ENCODE assay signal across 20 cellular contexts in the genomic region with DNA sequence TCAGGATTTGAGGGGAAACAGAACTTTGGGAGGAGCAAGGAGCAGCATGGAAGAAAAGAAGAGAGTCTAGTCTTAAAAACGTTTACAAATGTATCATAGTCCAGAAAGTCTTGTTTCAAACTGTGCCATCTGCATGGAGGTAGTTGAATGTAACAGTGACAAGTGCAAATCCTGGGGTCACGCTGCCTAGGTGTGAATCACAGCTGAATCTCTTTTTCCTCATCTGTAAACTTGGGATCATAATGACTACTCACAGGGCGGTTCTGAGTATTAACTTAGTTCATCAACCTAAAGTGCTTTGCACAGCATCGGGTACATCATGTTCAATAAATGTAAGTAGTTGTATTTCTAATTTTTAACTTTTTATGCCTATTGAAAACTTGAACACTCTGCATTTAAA.
DNase-seq lines count a peak whose midpoint lies in the region; ATAC-seq and TF ChIP-seq lines count a peak whose summit lies in the region.
"Had no signal": no experiment of that assay in that cellular context is flagged by ENCODE, and none has a peak within 500 bp of the region (broad histone marks: within the 10 kb centered on the region; RNA-seq: fewer than 3 reads in every experiment).

No MANE protein-coding gene starts in this region.

- ATAC-seq in activated T-cell treated with anti-CD3 and anti-CD28 coated beads, Interleukin-2, amount 50 U/mL, for 4 hours, result peak; percentile 58 to 82
- no peak for ATAC-seq in CD8-positive, alpha-beta T cell
- ATAC-seq: heart right ventricle, left lung had no signal

- H3K27ac ChIP-seq in CD8-positive, alpha-beta T cell (ENCODE audit: low read depth, low read length), result no peak overlapping the region
- H3K27ac ChIP-seq in rectal smooth muscle tissue (ENCODE audit: low read depth, low read length), result peak overlapping the region; percentile 80
- H3K27ac ChIP-seq: left lung had no signal

- CTCF ChIA-PET in CD8-positive, alpha-beta T cell (lab: Charles Lee), result interaction anchor here (1.0 kb wide), 1 partner anchor 283 kb away, joined by 3 read pairs; no protein-coding TSS in a partner anchor
- CTCF ChIA-PET in GM10248 (lab: Yijun Ruan, JAX), result no interaction called here

- H3K4me1 ChIP-seq in CD8-positive, alpha-beta T cell (ENCODE audit: insufficient read depth, low read length), result peaks cover 14% of the 10 kb centered on the region
- H3K4me1 ChIP-seq in rectal smooth muscle tissue (ENCODE audit: control insufficient read depth, insufficient read depth, low read length), result peaks cover 37% of the 10 kb centered on the region

- H3K36me3 Mint-ChIP-seq in activated T-cell treated with anti-CD3 and anti-CD28 coated beads, Interleukin-2, amount 50 U/mL, for 4 hours (ENCODE audit: insufficient read depth), result peaks cover 10% of the 10 kb centered on the region
- H3K36me3 Mint-ChIP-seq in CD8-positive, alpha-beta T cell, result peaks cover 6% of the 10 kb centered on the region
- H3K36me3 Mint-ChIP-seq in activated T-helper 1 cell treated with anti-CD3 and anti-CD28 coated beads, Interleukin-12 subunit alpha, Interleukin-12 subunit beta, Interleukin-2, Interleukin-4 antibody, amounts not matched to agents 30 ng/mL and 10 ng/mL and 1 ng/mL, durations not matched to agents 14 hours and 24 hours and 36 hours (ENCODE audit: low read depth), result peaks cover 18% of the 10 kb centered on the region

- H3K4me3 Mint-ChIP-seq in activated T-cell treated with anti-CD3 and anti-CD28 coated beads, Interleukin-2, amount 50 U/mL, for 4 hours, result no peak overlapping the region
- H3K4me3 Mint-ChIP-seq in CD8-positive, alpha-beta T cell, result no peak overlapping the region
- no peak overlapping the region for H3K4me3 Mint-ChIP-seq in activated T-helper 1 cell treated with anti-CD3 and anti-CD28 coated beads, Interleukin-12 subunit alpha, Interleukin-12 subunit beta, Interleukin-2, Interleukin-4 antibody, amounts not matched to agents 30 ng/mL and 10 ng/mL and 1 ng/mL, durations not matched to agents 14 hours and 24 hours and 36 hours
- H3K4me3 Mint-ChIP-seq: CD4-positive, alpha-beta T cell had no signal

- H3K27me3 ChIP-seq in CD8-positive, alpha-beta T cell (ENCODE audit: insufficient read depth, low read length), result no peaks in the 10 kb centered on the region
- H3K27me3 ChIP-seq in rectal smooth muscle tissue (ENCODE audit: control insufficient read depth, insufficient read depth, low read length), result no peaks in the 10 kb centered on the region
- H3K27me3 ChIP-seq: heart right ventricle, left lung, testis had no signal

- no peak overlapping the region for H3K9ac ChIP-seq in rectal smooth muscle tissue (ENCODE audit: low read length)

- intact Hi-C loops in CD8-positive, alpha-beta T cell (cut with DNase I, micrococcal nuclease), result no loop called here
- intact Hi-C loops in activated T-helper 1 cell treated with anti-CD3 and anti-CD28 coated beads, Interleukin-12 subunit alpha, Interleukin-12 subunit beta, Interleukin-2, Interleukin-4 antibody, amounts not matched to agents 30 ng/mL and 10 ng/mL and 1 ng/mL, durations not matched to agents 14 hours and 24 hours and 36 hours (cut with micrococcal nuclease), result no loop called here

- peaks cover 62% of the 10 kb centered on the region for H3K4me1 Mint-ChIP-seq in activated T-cell treated with anti-CD3 and anti-CD28 coated beads, Interleukin-2, amount 50 U/mL, for 4 hours (ENCODE audit: low read depth)
- H3K4me1 Mint-ChIP-seq in CD8-positive, alpha-beta T cell (ENCODE audit: low read depth), result peaks cover 42% of the 10 kb centered on the region
- peaks cover 68% of the 10 kb centered on the region for H3K4me1 Mint-ChIP-seq in activated T-helper 1 cell treated with anti-CD3 and anti-CD28 coated beads, Interleukin-12 subunit alpha, Interleukin-12 subunit beta, Interleukin-2, Interleukin-4 antibody, amounts not matched to agents 30 ng/mL and 10 ng/mL and 1 ng/mL, durations not matched to agents 14 hours and 24 hours and 36 hours (ENCODE audit: low read depth)

- peak overlapping the region; percentile 12 for H3K27ac Mint-ChIP-seq in CD8-positive, alpha-beta T cell
- H3K27ac Mint-ChIP-seq in activated T-helper 1 cell treated with anti-CD3 and anti-CD28 coated beads, Interleukin-12 subunit alpha, Interleukin-12 subunit beta, Interleukin-2, Interleukin-4 antibody, amounts not matched to agents 30 ng/mL and 10 ng/mL and 1 ng/mL, durations not matched to agents 14 hours and 24 hours and 36 hours, result peak overlapping the region; percentile 1
- H3K27ac Mint-ChIP-seq: CD4-positive, alpha-beta T cell had no signal

- no peak overlapping the region for H3K4me3 ChIP-seq in CD8-positive, alpha-beta T cell (ENCODE audit: low read depth, low read length)
- H3K4me3 ChIP-seq in rectal smooth muscle tissue (ENCODE audit: low read length), result no peak overlapping the region
- H3K4me3 ChIP-seq: heart right ventricle, left lung, testis had no signal

- no peaks in the 10 kb centered on the region for H3K9me3 ChIP-seq in CD8-positive, alpha-beta T cell (ENCODE audit: low read length)
- H3K9me3 ChIP-seq: heart right ventricle, left lung, testis had no signal

- no peaks in the 10 kb centered on the region for H3K36me3 ChIP-seq in CD8-positive, alpha-beta T cell (ENCODE audit: insufficient read depth, low read length)
- H3K36me3 ChIP-seq in rectal smooth muscle tissue (ENCODE audit: control insufficient read depth, insufficient read depth, low read length), result no peaks in the 10 kb centered on the region
- H3K36me3 ChIP-seq: heart right ventricle, left lung had no signal

- H3K27me3 Mint-ChIP-seq in activated T-cell treated with anti-CD3 and anti-CD28 coated beads, Interleukin-2, amount 50 U/mL, for 4 hours (ENCODE audit: low read depth), result no peaks in the 10 kb centered on the region
- H3K27me3 Mint-ChIP-seq in CD8-positive, alpha-beta T cell (ENCODE audit: low read depth), result no peaks in the 10 kb centered on the region
- no peaks in the 10 kb centered on the region for H3K27me3 Mint-ChIP-seq in activated T-helper 1 cell treated with anti-CD3 and anti-CD28 coated beads, Interleukin-12 subunit alpha, Interleukin-12 subunit beta, Interleukin-2, Interleukin-4 antibody, amounts not matched to agents 30 ng/mL and 10 ng/mL and 1 ng/mL, durations not matched to agents 14 hours and 24 hours and 36 hours (ENCODE audit: insufficient read depth)
- H3K27me3 Mint-ChIP-seq: CD4-positive, alpha-beta T cell had no signal

- POLR2A ChIA-PET in CD8-positive, alpha-beta T cell (lab: Charles Lee), result no interaction called here
- POLR2A ChIA-PET in GM10248 (lab: Yijun Ruan, JAX), result no interaction called here

- TF ChIP-seq CTCF in CD8-positive, alpha-beta T cell (IDR thresholded peaks at IDR 0.05), result no peak
- no peak for TF ChIP-seq CTCF in GM10248 (IDR thresholded peaks at IDR 0.05; ENCODE audit: control extremely low read depth, extremely low read depth, low read depth, missing control alignments)

- no peaks in the 10 kb centered on the region for H3K9me3 Mint-ChIP-seq in activated T-cell treated with anti-CD3 and anti-CD28 coated beads, Interleukin-2, amount 50 U/mL, for 4 hours
- no peaks in the 10 kb centered on the region for H3K9me3 Mint-ChIP-seq in CD8-positive, alpha-beta T cell
- H3K9me3 Mint-ChIP-seq in activated T-helper 1 cell treated with anti-CD3 and anti-CD28 coated beads, Interleukin-12 subunit alpha, Interleukin-12 subunit beta, Interleukin-2, Interleukin-4 antibody, amounts not matched to agents 30 ng/mL and 10 ng/mL and 1 ng/mL, durations not matched to agents 14 hours and 24 hours and 36 hours, result no peaks in the 10 kb centered on the region
- H3K9me3 Mint-ChIP-seq: CD4-positive, alpha-beta T cell had no signal

- no peak for DNase-seq in activated T-cell treated with anti-CD3 and anti-CD28 coated beads, Interleukin-2, amount 50 U/mL, for 4 hours
- DNase-seq in activated T-cell treated with anti-CD3 and anti-CD28 coated beads, Interleukin-2, amount 50 U/mL, for 48 hours, result no peak
- DNase-seq in CD8-positive, alpha-beta T cell, result no peak
- no peak for DNase-seq in activated T-helper 1 cell treated with anti-CD3 and anti-CD28 coated beads, Interleukin-12 subunit alpha, Interleukin-12 subunit beta, Interleukin-2, Interleukin-4 antibody, amounts not matched to agents 30 ng/mL and 10 ng/mL and 1 ng/mL, durations not matched to agents 14 hours and 24 hours and 36 hours (ENCODE audit: low spot score)
- no peak for DNase-seq in HuH-7.5 (ENCODE audit: low spot score)
- DNase-seq in GM10248 (ENCODE audit: extremely low spot score), result no peak
- DNase-seq: activated effector memory CD4-positive, alpha-beta T cell treated with Interleukin-2 at 50 U/mL for 16 hours; anterior cingulate cortex; caudate nucleus; CD4-positive, alpha-beta T cell; heart right ventricle; left lung; midbrain; MM.1S; NCI-H146; NCI-H774; Right ventricle myocardium superior; SW 1271; testis had no signal
